ENCODE assay signal across 1 cellular context in genomic region chr3:60322334-60322856, GRCh38.
TF ChIP-seq lines count a peak whose summit lies in the region.

No MANE protein-coding gene starts in this region.

TF ChIP-seq in GM12878, 131 proteins besides CTCF, POLR2A, EP300 and RAD21 (continued from another document):
- TF ChIP-seq ZNF687 (IDR thresholded peaks at IDR 0.05): no peak
- TF ChIP-seq TCF12 (IDR thresholded peaks at IDR 0.05; ENCODE audit: low read depth, low read length): no peak
- TF ChIP-seq MLLT1 (IDR thresholded peaks at IDR 0.05): no peak
- no peak for TF ChIP-seq E2F4 (IDR thresholded peaks at IDR 0.05; ENCODE audit: low read depth, low read length)
- no peak for TF ChIP-seq TCF3 (IDR thresholded peaks at IDR 0.05; ENCODE audit: borderline replicate concordance, insufficient read depth, low read depth, low read length)
- no peak for TF ChIP-seq E2F8 (IDR thresholded peaks at IDR 0.05; ENCODE audit: low read depth, partially characterized antibody)
- no peak for TF ChIP-seq ZSCAN29 (IDR thresholded peaks at IDR 0.05)
